Comparison of ENCODE assay signal across 1 cellular context in genomic region chr9:4792054-4792571, GRCh38.
A peak's percentile ranks its signal among the peaks of the same experiment; 100 is the strongest.
TF ChIP-seq lines count a peak whose summit lies in the region.

No MANE protein-coding gene starts in this region.

TF ChIP-seq in GM12878, 131 proteins besides CTCF, POLR2A, EP300 and RAD21:
- no peak for TF ChIP-seq RBBP5 (conservative IDR thresholded peaks at IDR 0.05)
- TF ChIP-seq SMAD5 (IDR thresholded peaks at IDR 0.05; ENCODE audit: low read depth) = 0 out of 2 replicates have a peak, but pooled peaks have one; percentile 4
- TF ChIP-seq STAT1 (conservative IDR thresholded peaks at IDR 0.05) = no peak
- TF ChIP-seq NR2C2 (IDR thresholded peaks at IDR 0.05; ENCODE audit: borderline replicate concordance, control insufficient read depth, insufficient read length, low read depth) = no peak
- 0 out of 2 replicates have a peak, but pooled peaks have one; percentile 67 for TF ChIP-seq LARP7 (IDR thresholded peaks at IDR 0.05)
TF ChIP-seq in GM12878: peak in this region for 2.
